ENCODE assay signal across 16 cellular contexts in genomic region chr4:76195326-76195725, GRCh38. TPM values are rescaled to one million over a fixed set of nuclear protein-coding genes. Genes with fewer than 3 reads are reported as not detected.
A peak's percentile ranks its signal among the peaks of the same experiment; 100 is the strongest.
DNase-seq lines count a peak whose midpoint lies in the region; ATAC-seq, FAIRE-seq and TF ChIP-seq lines count a peak whose summit lies in the region.
"Had no signal": no experiment of that assay in that cellular context is flagged by ENCODE, and none has a peak within 500 bp of the region (broad histone marks: within the 10 kb centered on the region; RNA-seq: fewer than 3 reads in every experiment).

No MANE protein-coding gene starts in this region.

- TF ChIP-seq EP300 in HepG2 (IDR thresholded peaks at IDR 0.05; ENCODE audit: low read depth in 2 of 2, low read length in 2 of 2) (no peak), HepG2 (CRISPR knock-in tag; IDR thresholded peaks at IDR 0.05; ENCODE audit: borderline replicate concordance) (no peak)

- FAIRE-seq in HepG2 (lab: Jason Lieb, UNC) = no peak
- FAIRE-seq: A549, colon had no signal

- POLR2A ChIA-PET in HepG2 (lab: Yijun Ruan, JAX) = no interaction called here

- WGBS in liver = 40% methylated on average over 3 of the region's 3 CpGs
- WGBS in HepG2 (ENCODE audit: low lambda C conversion rate) = 95% methylated on average over 3 of the region's 3 CpGs

- in situ Hi-C loops in HepG2 (cut with HindIII; ENCODE audit: extremely low pct_ligation_motif_present, low pct_unique_long_range_greater_than_20kb) = no loop called here

- H2AFZ ChIP-seq in HepG2 (ENCODE audit: low read length) = no peak overlapping the region

- no peaks in the 10 kb centered on the region for H3K27me3 ChIP-seq in liver (ENCODE audit: control insufficient read depth in 4 of 4, insufficient read depth in 4 of 4, low read length in 3 of 4)
- no peaks in the 10 kb centered on the region for H3K27me3 ChIP-seq in HepG2 (ENCODE audit: control insufficient read depth in 1 of 2, insufficient read depth in 2 of 2, low read length in 2 of 2)

- no peak overlapping the region for H3K4me2 ChIP-seq in HepG2 (ENCODE audit: low read depth, low read length)

- peaks cover 40% of the 10 kb centered on the region for H3K4me1 Mint-ChIP-seq in osteocyte (ENCODE audit: unreplicated experiment)

- DNase-seq in HepG2 (ENCODE audit: low spot score) (no peak), epithelial cell of esophagus (ENCODE audit: low read depth) (peak; percentile 58), osteocyte (ENCODE audit: extremely low spot score, unreplicated experiment) (no peak), AG08396 (ENCODE audit: low spot score) (no peak), AG20443 (ENCODE audit: low spot score) (no peak)
- no peak for DNase-seq in stimulated activated CD4-positive, alpha-beta T cell treated with anti-CD3 and anti-CD28 coated beads, Interleukin-15, amount 100 ng/mL, for 24 hours
- DNase-seq: activated CD4-positive, alpha-beta T cell treated with anti-CD3 and anti-CD28 coated beads for 4 hours; activated effector memory CD4-positive, alpha-beta T cell treated with anti-CD3 and anti-CD28 coated beads, Interleukin-2, amount 50 U/mL, for 16 hours; mesenchymal stem cell; NCI-H2081 treated with DMSO at 0.1 percent for 48 hours; SW 1271; trophoblast cell had no signal

- no peak for TF ChIP-seq CTCF in liver (IDR thresholded peaks at IDR 0.05; ENCODE audit: low read depth, low read length, missing input control)
- no peak for TF ChIP-seq CTCF in HepG2 (CRISPR knock-in tag; IDR thresholded peaks at IDR 0.05)
- TF ChIP-seq CTCF in epithelial cell of esophagus (IDR thresholded peaks at IDR 0.05; ENCODE audit: insufficient read depth, low read depth, low read length, missing control alignments) = no peak
- no peak for TF ChIP-seq CTCF in osteocyte (IDR thresholded peaks at IDR 0.05)

- peaks cover 40% of the 10 kb centered on the region for H3K36me3 Mint-ChIP-seq in osteocyte (ENCODE audit: unreplicated experiment)

- no peaks in the 10 kb centered on the region for H3K9me3 Mint-ChIP-seq in osteocyte (ENCODE audit: unreplicated experiment)

- BruUV-seq in HepG2 (replicated peaks; lab: Mats Ljungman, UMichigan) = no TSS peak

- TF ChIP-seq RAD21 in liver (IDR thresholded peaks at IDR 0.05) = no peak
- no peak for TF ChIP-seq RAD21 in HepG2 (CRISPR knock-in tag; IDR thresholded peaks at IDR 0.05)

- no peaks in the 10 kb centered on the region for H3K27me3 Mint-ChIP-seq in osteocyte (ENCODE audit: unreplicated experiment)

- H4K20me1 ChIP-seq in HepG2 (ENCODE audit: insufficient read depth, low read length) = no peaks in the 10 kb centered on the region

- H3K27ac ChIP-seq in liver (ENCODE audit: low read depth in 1 of 2, low read length in 2 of 2) = peak overlapping the region; percentile 52 to 88
- no peak overlapping the region for H3K27ac ChIP-seq in HepG2 (ENCODE audit: extremely low read length, insufficient read depth, low read length)

- H3K4me1 ChIP-seq in liver (ENCODE audit: control insufficient read depth in 4 of 4, insufficient read depth in 4 of 4, low read length in 3 of 4) (peaks cover 27 to 71% (median 57%) of the 10 kb centered on the region in 4 donors), HepG2 (ENCODE audit: insufficient read depth, low read length) (peaks cover 48% of the 10 kb centered on the region)

- CTCF ChIA-PET in HepG2 (lab: Yijun Ruan, JAX; ENCODE audit: low intra/inter-chr PET ratio, low total read pairs) = no interaction called here

- H3K27ac Mint-ChIP-seq in osteocyte (ENCODE audit: unreplicated experiment) = peak overlapping the region; percentile 44

- peaks cover 0 to 7% (median 0%) of the 10 kb centered on the region in 4 donors for H3K36me3 ChIP-seq in liver (ENCODE audit: control insufficient read depth in 4 of 4, insufficient read depth in 3 of 4, low read depth in 1 of 4, low read length in 3 of 4)
- peaks cover 9 to 36% of the 10 kb centered on the region in 2 experiments; a peak in 4 of 5 replicates for H3K36me3 ChIP-seq in HepG2 (replicated peaks in 1 of 2; ENCODE audit: control insufficient read depth in 1 of 2, insufficient read depth in 2 of 2, low read length in 2 of 2)

- intact Hi-C loops in HepG2 (cut with micrococcal nuclease; ENCODE audit: unreplicated experiment) = no loop called here

- peak overlapping the region in 1 of 2 donors; percentile 50 for H3K9ac ChIP-seq in liver (ENCODE audit: low read depth in 1 of 2, low read length in 2 of 2)
- no peak overlapping the region for H3K9ac ChIP-seq in HepG2 (ENCODE audit: insufficient read depth, low read depth, low read length)

- H3K9me3 ChIP-seq in liver (ENCODE audit: control insufficient read depth in 4 of 4, low read length in 3 of 4) (no peaks in the 10 kb centered on the region), HepG2 (ENCODE audit: low read length) (no peaks in the 10 kb centered on the region)
- H3K9me3 ChIP-seq: A549 had no signal

- no peak for TF ChIP-seq POLR2A in HepG2 (IDR thresholded peaks at IDR 0.05; ENCODE audit: insufficient read depth in 1 of 2, low read depth in 2 of 2, low read length in 2 of 2)

- H3K79me2 ChIP-seq in HepG2 (ENCODE audit: insufficient read depth, low read length) = peaks cover 16% of the 10 kb centered on the region

- H3K4me3 Mint-ChIP-seq in osteocyte (ENCODE audit: unreplicated experiment) = no peak overlapping the region

- ATAC-seq in HepG2 = no peak
- ATAC-seq in HG03175 (IDR thresholded peaks at IDR 0.05; ENCODE audit: unreplicated experiment) = no peak
- ATAC-seq: A549 had no signal

- H3K4me3 ChIP-seq in liver (ENCODE audit: low read depth in 1 of 3, low read length in 3 of 3) (peak overlapping the region in 1 of 3 donors; percentile 3), HepG2 (replicated peaks in 1 of 3; ENCODE audit: insufficient read depth in 1 of 3, low read depth in 2 of 3, low read length in 3 of 3) (no peak overlapping the region), epithelial cell of esophagus (ENCODE audit: low read length) (no peak overlapping the region)
- H3K4me3 ChIP-seq: A549 had no signal

RNA-seq across cellular contexts. Expression of gene SCARB2, which starts 18.3 kb away (rescaled TPM):
- 100 to 1,000 TPM in 1 of 2 donors, 10 to 100 TPM in 1; 81.0 to 136 TPM for total RNA-seq in liver
- 10 to 100 TPM; 58.2 to 66.5 TPM for polyA plus RNA-seq in liver
- total RNA-seq in HepG2 (2016; rRNA removed; fragmentation: Illumina TruSeq; extraction: Trizol) = 23.5 and 43.4 TPM in 2 replicates
- total RNA-seq in HepG2 (2016; cell fraction: cytosol; rRNA removed; fragmentation: Illumina TruSeq; extraction: Trizol; ENCODE audit: low read depth) = 3.4 and 5.0 TPM in 2 replicates
- total RNA-seq in HepG2 (2016; cell fraction: insoluble cytoplasmic fraction; rRNA removed; fragmentation: Illumina TruSeq; extraction: Trizol) = 27.0 and 44.9 TPM in 2 replicates
- 11.4 and 14.4 TPM in 2 replicates for total RNA-seq in HepG2 (2016; cell fraction: membrane; rRNA removed; fragmentation: Illumina TruSeq; extraction: Trizol)
- total RNA-seq in HepG2 (2016; cell fraction: nucleus; rRNA removed; fragmentation: Illumina TruSeq; extraction: Trizol) = 46.8 and 54.9 TPM in 2 replicates
- 40.6 and 45.9 TPM in 2 replicates for polyA plus RNA-seq in HepG2 (2011; rRNA removed)
- 21.7 and 39.6 TPM in 2 replicates for polyA plus RNA-seq in HepG2 (2011; cell fraction: cytosol; rRNA removed)
- polyA plus RNA-seq in HepG2 (2011; cell fraction: nucleus; rRNA removed) = 16.5 and 20.8 TPM in 2 replicates
- 49.6 and 72.8 TPM in 2 replicates for polyA plus RNA-seq in HepG2 (2012)
- 2.5 and 3.1 TPM in 2 replicates for polyA plus RNA-seq in HepG2 (2016; cell fraction: cytosol; fragmentation: Illumina TruSeq; extraction: Trizol; ENCODE audit: low read depth)
- 20.1 and 21.1 TPM in 2 replicates for polyA plus RNA-seq in HepG2 (2016; cell fraction: insoluble cytoplasmic fraction; fragmentation: Illumina TruSeq; extraction: Trizol; ENCODE audit: low read depth)
- 6.3 and 6.6 TPM in 2 replicates for polyA plus RNA-seq in HepG2 (2016; cell fraction: membrane; fragmentation: Illumina TruSeq; extraction: Trizol; ENCODE audit: low read depth)
- polyA plus RNA-seq in HepG2 (2016; cell fraction: nucleus; fragmentation: Illumina TruSeq; extraction: Trizol; ENCODE audit: insufficient read depth, low read depth) = 41.0 and 42.6 TPM in 2 replicates
- polyA minus RNA-seq in HepG2 (2011; rRNA and poly(A)+ RNA removed; ENCODE audit: low replicate concordance) = 35.5 and 55.9 TPM in 2 replicates
- 46.9 and 76.7 TPM in 2 replicates for polyA minus RNA-seq in HepG2 (2011; cell fraction: cytosol; rRNA and poly(A)+ RNA removed)
- polyA minus RNA-seq in HepG2 (2011; cell fraction: nucleus; rRNA and poly(A)+ RNA removed) = 69.5 and 87.4 TPM in 2 replicates
- 179 and 187 TPM in 2 replicates for total RNA-seq in osteocyte

RNA-seq across cellular contexts. Expression of gene NUP54, which starts 47.1 kb away (rescaled TPM):
- total RNA-seq in liver (10 to 100 TPM; 20.2 to 29.3 TPM), HepG2 (2016; rRNA removed; fragmentation: Illumina TruSeq; extraction: Trizol) (69.3 and 90.0 TPM in 2 replicates), osteocyte (36.7 and 37.8 TPM in 2 replicates)
- polyA plus RNA-seq in liver (10 to 100 TPM in 1 of 2 donors, 1 to 10 TPM in 1; 8.3 to 12.8 TPM), HepG2 (2011; rRNA removed) (22.9 and 36.1 TPM in 2 replicates)
- 120 and 132 TPM in 2 replicates for total RNA-seq in HepG2 (2016; cell fraction: cytosol; rRNA removed; fragmentation: Illumina TruSeq; extraction: Trizol; ENCODE audit: low read depth)
- total RNA-seq in HepG2 (2016; cell fraction: insoluble cytoplasmic fraction; rRNA removed; fragmentation: Illumina TruSeq; extraction: Trizol) = 67.1 and 86.7 TPM in 2 replicates
- total RNA-seq in HepG2 (2016; cell fraction: membrane; rRNA removed; fragmentation: Illumina TruSeq; extraction: Trizol) = 51.2 and 67.2 TPM in 2 replicates
- total RNA-seq in HepG2 (2016; cell fraction: nucleus; rRNA removed; fragmentation: Illumina TruSeq; extraction: Trizol) = 49.9 and 54.3 TPM in 2 replicates
- 14.6 and 21.0 TPM in 2 replicates for polyA plus RNA-seq in HepG2 (2011; cell fraction: cytosol; rRNA removed)
- polyA plus RNA-seq in HepG2 (2011; cell fraction: nucleus; rRNA removed) = 12.2 and 15.9 TPM in 2 replicates
- polyA plus RNA-seq in HepG2 (2012) = 20.9 and 27.3 TPM in 2 replicates
- polyA plus RNA-seq in HepG2 (2016; cell fraction: cytosol; fragmentation: Illumina TruSeq; extraction: Trizol; ENCODE audit: low read depth) = 6.2 and 8.0 TPM in 2 replicates
- 58.3 and 59.3 TPM in 2 replicates for polyA plus RNA-seq in HepG2 (2016; cell fraction: insoluble cytoplasmic fraction; fragmentation: Illumina TruSeq; extraction: Trizol; ENCODE audit: low read depth)
- 14.5 and 14.7 TPM in 2 replicates for polyA plus RNA-seq in HepG2 (2016; cell fraction: membrane; fragmentation: Illumina TruSeq; extraction: Trizol; ENCODE audit: low read depth)
- polyA plus RNA-seq in HepG2 (2016; cell fraction: nucleus; fragmentation: Illumina TruSeq; extraction: Trizol; ENCODE audit: insufficient read depth, low read depth) = 60.9 and 62.3 TPM in 2 replicates
- polyA minus RNA-seq in HepG2 (2011; rRNA and poly(A)+ RNA removed; ENCODE audit: low replicate concordance) = 31.7 and 31.8 TPM in 2 replicates
- 35.0 and 35.8 TPM in 2 replicates for polyA minus RNA-seq in HepG2 (2011; cell fraction: cytosol; rRNA and poly(A)+ RNA removed)
- polyA minus RNA-seq in HepG2 (2011; cell fraction: nucleus; rRNA and poly(A)+ RNA removed) = 48.5 and 64.5 TPM in 2 replicates

RNA-seq across cellular contexts. Expression of gene FAM47E, which starts 56.2 kb away (rescaled TPM):
- total RNA-seq in liver = 1 to 10 TPM; 1.3 to 2.0 TPM
- polyA plus RNA-seq in liver = 1 to 10 TPM in 1 of 2 donors, under 1 TPM in 1; 0.85 to 2.5 TPM
- 0.29 and 0.33 TPM in 2 replicates for total RNA-seq in HepG2 (2016; rRNA removed; fragmentation: Illumina TruSeq; extraction: Trizol)
- 0.30 TPM in 1 of 2 replicates, not detected in the other for total RNA-seq in HepG2 (2016; cell fraction: cytosol; rRNA removed; fragmentation: Illumina TruSeq; extraction: Trizol; ENCODE audit: low read depth)
- 0.37 and 0.65 TPM in 2 replicates for total RNA-seq in HepG2 (2016; cell fraction: insoluble cytoplasmic fraction; rRNA removed; fragmentation: Illumina TruSeq; extraction: Trizol)
- total RNA-seq in HepG2 (2016; cell fraction: membrane; rRNA removed; fragmentation: Illumina TruSeq; extraction: Trizol) = 0.25 and 0.41 TPM in 2 replicates
- total RNA-seq in HepG2 (2016; cell fraction: nucleus; rRNA removed; fragmentation: Illumina TruSeq; extraction: Trizol) = 0.31 and 0.50 TPM in 2 replicates
- polyA plus RNA-seq in HepG2 (2011; rRNA removed) = 0.60 and 0.66 TPM in 2 replicates
- 0.24 and 0.50 TPM in 2 replicates for polyA plus RNA-seq in HepG2 (2011; cell fraction: cytosol; rRNA removed)
- 0.06 and 1.5 TPM in 2 replicates for polyA plus RNA-seq in HepG2 (2011; cell fraction: nucleus; rRNA removed)
- 1.2 and 1.8 TPM in 2 replicates for polyA plus RNA-seq in HepG2 (2012)
- 0.27 and 0.29 TPM in 2 replicates for polyA plus RNA-seq in HepG2 (2016; cell fraction: cytosol; fragmentation: Illumina TruSeq; extraction: Trizol; ENCODE audit: low read depth)
- polyA plus RNA-seq in HepG2 (2016; cell fraction: insoluble cytoplasmic fraction; fragmentation: Illumina TruSeq; extraction: Trizol; ENCODE audit: low read depth) = 0.29 and 0.50 TPM in 2 replicates
- not detected in 2 replicates for polyA plus RNA-seq in HepG2 (2016; cell fraction: membrane; fragmentation: Illumina TruSeq; extraction: Trizol; ENCODE audit: low read depth)
- 0.44 TPM in 1 of 2 replicates, not detected in the other for polyA plus RNA-seq in HepG2 (2016; cell fraction: nucleus; fragmentation: Illumina TruSeq; extraction: Trizol; ENCODE audit: insufficient read depth, low read depth)
- polyA minus RNA-seq in HepG2 (2011; rRNA and poly(A)+ RNA removed; ENCODE audit: low replicate concordance) = 0.02 TPM in 1 of 2 replicates, not detected in the other
- 0.69 TPM in 1 of 2 replicates, not detected in the other for polyA minus RNA-seq in HepG2 (2011; cell fraction: cytosol; rRNA and poly(A)+ RNA removed)
- polyA minus RNA-seq in HepG2 (2011; cell fraction: nucleus; rRNA and poly(A)+ RNA removed) = 1.5 and 1.9 TPM in 2 replicates
- 0.55 and 0.70 TPM in 2 replicates for total RNA-seq in osteocyte
